Comparison of ENCODE assay signal across 28 cellular contexts in the genomic region with DNA sequence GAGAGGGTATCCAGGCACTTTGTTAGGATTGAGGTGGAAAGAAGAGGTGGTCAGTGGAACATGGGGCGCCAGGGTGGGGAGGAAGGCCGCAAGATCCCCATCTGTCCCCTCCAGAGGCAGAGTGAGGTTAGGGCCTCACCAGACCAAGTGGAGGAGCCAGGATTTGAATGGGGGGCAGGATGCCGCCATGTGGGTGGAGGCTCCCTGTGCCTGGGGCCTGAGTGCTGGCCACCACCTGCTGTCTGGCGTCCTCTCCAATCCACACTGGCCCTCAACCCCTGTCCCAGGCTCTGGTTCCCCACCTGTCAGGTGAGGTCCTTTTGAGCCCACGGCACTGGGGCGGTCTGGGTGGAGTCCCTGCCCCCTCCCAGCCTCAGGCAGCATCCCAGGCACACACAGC. TPM values are rescaled to one million over a fixed set of nuclear protein-coding genes. Genes with fewer than 3 reads are reported as not detected.
"Had no signal": no experiment of that assay in that cellular context is flagged by ENCODE, and none has a peak within 500 bp of the region (broad histone marks: within the 10 kb centered on the region; RNA-seq: fewer than 3 reads in every experiment).

No MANE protein-coding gene starts in this region.

- H3K4me3 ChIP-seq: neural progenitor cell, pancreas, psoas muscle, right lobe of liver, sigmoid colon, stomach, thoracic aorta, thyroid gland, tibial nerve, upper lobe of left lung, vagina had no signal

- H3K27me3 ChIP-seq: pancreas, right lobe of liver, thyroid gland, upper lobe of left lung, vagina had no signal

- H3K4me2 ChIP-seq: neural progenitor cell had no signal

- H3K27ac ChIP-seq: neural progenitor cell, neutrophil, pancreas, psoas muscle, right lobe of liver, sigmoid colon, stomach, thoracic aorta, thyroid gland, tibial nerve, upper lobe of left lung, vagina had no signal

- H3K4me1 ChIP-seq: pancreas, right lobe of liver, sigmoid colon, stomach, upper lobe of left lung, vagina had no signal

- H3K9me3 ChIP-seq: neutrophil, pancreas, psoas muscle, right lobe of liver, sigmoid colon, stomach, thoracic aorta, thyroid gland, tibial nerve, upper lobe of left lung, vagina had no signal

- H2AFZ ChIP-seq: neural progenitor cell had no signal

- H3K9ac ChIP-seq: neural progenitor cell had no signal

- FAIRE-seq: pancreas, small intestine, urothelium cell line had no signal

- ATAC-seq: naive thymus-derived CD4-positive, alpha-beta T cell; natural killer cell; pancreas; psoas muscle; right cardiac atrium; right lobe of liver; stimulated activated effector memory CD8-positive, alpha-beta T cell treated with anti-CD3 and anti-CD28 coated beads, Interleukin-12 subunit alpha, Interleukin-12 subunit beta, amount 100 ng/mL, for 72 hours; stimulated activated naive B cell treated with anti-CD40 and anti-IgM and Interleukin-4, amounts not matched to agents 10 μg/mL and 1 μg/mL and 100 μg/mL, for 72 hours had no signal

- DNase-seq: naive thymus-derived CD4-positive, alpha-beta T cell; natural killer cell; pancreas; psoas muscle; right cardiac atrium; right lobe of liver; sigmoid colon; small intestine; stimulated activated CD4-positive, alpha-beta T cell treated with anti-CD3 and anti-CD28 coated beads, Interleukin-15, amount 100 ng/mL, for 24 hours; stimulated activated CD4-positive, alpha-beta T cell treated with anti-CD3 and anti-CD28 coated beads, Interleukin-2, amount 100 ng/mL, for 24 hours; stimulated activated CD4-positive, alpha-beta T cell treated with anti-CD3 and anti-CD28 coated beads, Interleukin-2, amount 100 ng/mL, for 48 hours; stimulated activated CD4-positive, alpha-beta T cell treated with anti-CD3 and anti-CD28 coated beads, Interleukin-4, amount 100 ng/mL, for 24 hours; stimulated activated naive B cell treated with anti-CD40 and anti-IgM and Interleukin-4, amounts not matched to agents 10 μg/mL and 1 μg/mL and 100 μg/mL, for 72 hours; stimulated activated naive CD4-positive, alpha-beta T cell treated with Interleukin-2 at 50 U/mL for 16 hours; stomach; thyroid gland; trophoblast cell had no signal

- H3K36me3 ChIP-seq: neural progenitor cell, neutrophil, pancreas, right lobe of liver, sigmoid colon, stomach, thoracic aorta, thyroid gland, tibial nerve, upper lobe of left lung, vagina had no signal

RNA-seq across cellular contexts. Expression of gene TBX1, which starts 17.5 kb away (rescaled TPM):
- total RNA-seq: temporal lobe had no signal
- polyA plus RNA-seq: naive thymus-derived CD4-positive, alpha-beta T cell; neural cell had no signal

RNA-seq across cellular contexts. Expression of gene GP1BB, which starts 19.7 kb away (rescaled TPM):
- total RNA-seq: renal cortical epithelial cell had no signal
- polyA plus RNA-seq: naive thymus-derived CD4-positive, alpha-beta T cell had no signal
